8 cellular contexts compared by ENCODE assay signal in genomic region chr17:43367588-43368242, GRCh38. TPM values are rescaled to one million over a fixed set of nuclear protein-coding genes. Genes with fewer than 3 reads are reported as not detected.
DNase-seq lines count a peak whose midpoint lies in the region; ATAC-seq, FAIRE-seq and TF ChIP-seq lines count a peak whose summit lies in the region.

No MANE protein-coding gene starts in this region.

- TF ChIP-seq POLR2A in HepG2 (IDR thresholded peaks at IDR 0.05; ENCODE audit: insufficient read depth in 1 of 2, low read depth in 2 of 2, low read length in 2 of 2) (peak; percentile 98 to 100), stomach (IDR thresholded peaks at IDR 0.05) (no peak)

- CTCF ChIA-PET in activated CD4-positive, alpha-beta T cell treated with anti-CD3 and anti-CD28 coated beads for 36 hours (lab: Charles Lee), result interaction anchor here (1.2 to 3.3 kb wide), 6 partner anchors 9 to 116 kb away, joined by 4 to 26 read pairs (median 6); partner anchors contain the start of gene DHX8
- CTCF ChIA-PET in HepG2 (lab: Yijun Ruan, JAX; ENCODE audit: low intra/inter-chr PET ratio, low total read pairs), result interaction anchor here (1.9 to 2.9 kb wide), 2 partner anchors 22 to 116 kb away, joined by 11 to 14 read pairs; partner anchors contain the start of gene DHX8

- peaks cover 73% of the 10 kb centered on the region for H3K4me1 ChIP-seq in HepG2 (ENCODE audit: insufficient read depth, low read length)
- H3K4me1 ChIP-seq in stomach, result peaks cover 14 to 40% (median 29%) of the 10 kb centered on the region in 4 donors

- no peaks in the 10 kb centered on the region for H3K9me3 Mint-ChIP-seq in activated CD4-positive, alpha-beta T cell treated with anti-CD3 and anti-CD28 coated beads for 36 hours (ENCODE audit: low read depth)

- H3K4me2 ChIP-seq in HepG2 (ENCODE audit: low read depth, low read length), result peak overlapping the region; percentile 91

- H3K36me3 ChIP-seq in HepG2 (replicated peaks in 1 of 2; ENCODE audit: control insufficient read depth in 1 of 2, insufficient read depth in 2 of 2, low read length in 2 of 2) (no peaks in the 10 kb centered on the region), stomach (no peaks in the 10 kb centered on the region)

- peak overlapping the region; percentile 88 for H3K9ac ChIP-seq in HepG2 (ENCODE audit: insufficient read depth, low read depth, low read length)

- in situ Hi-C loops in HepG2 (cut with HindIII; ENCODE audit: extremely low pct_ligation_motif_present, low pct_unique_long_range_greater_than_20kb), result no loop called here

- TF ChIP-seq CTCF in HepG2 (CRISPR knock-in tag; IDR thresholded peaks at IDR 0.05), result no peak
- no peak for TF ChIP-seq CTCF in stomach (IDR thresholded peaks at IDR 0.05)

- no peak overlapping the region for H2AFZ ChIP-seq in HepG2 (ENCODE audit: low read length)

- peak; percentile 62 for DNase-seq in activated CD4-positive, alpha-beta T cell treated with anti-CD3 and anti-CD28 coated beads for 36 hours
- no peak for DNase-seq in activated CD4-positive, alpha-beta T cell treated with anti-CD3 and anti-CD28 coated beads, Interleukin-2, amount 50 U/mL, for 1 hour
- peak; percentile 95 for DNase-seq in NCI-H1417 treated with DMSO at 0.1 percent for 48 hours (lab: John Stamatoyannopoulos, UW)
- DNase-seq in SW 1271 (lab: John Stamatoyannopoulos, UW), result peak; percentile 45 to 92
- peak; percentile 91 for DNase-seq in HepG2 (ENCODE audit: low spot score)
- DNase-seq in stomach, result no peak

- no peaks in the 10 kb centered on the region for H4K20me1 ChIP-seq in HepG2 (ENCODE audit: insufficient read depth, low read length)

- 41% methylated on average over 18 of the region's 18 CpGs for WGBS in HepG2 (ENCODE audit: low lambda C conversion rate)
- WGBS in stomach, 5 donors, result 7 to 28% (median 15%) methylated on average over 18 of the region's 18 CpGs

- H3K27ac ChIP-seq in HepG2 (ENCODE audit: extremely low read length, insufficient read depth, low read length) (peak overlapping the region; percentile 95), stomach (peak overlapping the region; percentile 99)

- BruUV-seq in HepG2 (replicated peaks; lab: Mats Ljungman, UMichigan), result TSS peak; percentile 93

- H3K27me3 ChIP-seq in HepG2 (ENCODE audit: control insufficient read depth in 1 of 2, insufficient read depth in 2 of 2, low read length in 2 of 2) (no peaks in the 10 kb centered on the region; a peak in 1 of 5 replicates), stomach (no peaks in the 10 kb centered on the region)

- intact Hi-C loops in activated CD4-positive, alpha-beta T cell treated with anti-CD3 and anti-CD28 coated beads for 36 hours (cut with DNase I, micrococcal nuclease), result loop anchor here (1.0 kb wide), 5 partner anchors 21 to 241 kb away; partner anchors contain the start of gene DHX8 (in 1 of the 2)
- intact Hi-C loops in HepG2 (cut with micrococcal nuclease; ENCODE audit: unreplicated experiment) (loop anchor here (1.0 kb wide), 1 partner anchor 116 kb away; the partner anchor contains the start of gene DHX8), stomach (cut with DNase I; ENCODE audit: low total_unique reads) (no loop called here)

- H3K36me3 Mint-ChIP-seq in activated CD4-positive, alpha-beta T cell treated with anti-CD3 and anti-CD28 coated beads for 36 hours (ENCODE audit: low read depth), result no peaks in the 10 kb centered on the region

- H3K4me3 ChIP-seq in HepG2 (replicated peaks in 1 of 3; ENCODE audit: insufficient read depth in 1 of 3, low read depth in 2 of 3, low read length in 3 of 3), result peak overlapping the region; percentile 43 to 73 (median 58); a peak in 4 of 6 replicates
- peak overlapping the region; percentile 43 to 55 (median 48) for H3K4me3 ChIP-seq in stomach

- FAIRE-seq in colon (lab: Jason Lieb, UNC), result peak; percentile 75
- peak; percentile 18 for FAIRE-seq in HepG2 (lab: Jason Lieb, UNC)

- POLR2A ChIA-PET in activated CD4-positive, alpha-beta T cell treated with anti-CD3 and anti-CD28 coated beads for 36 hours (lab: Charles Lee), result interaction anchor here (0.6 to 3.6 kb wide), 49 partner anchors 7 to 1679 kb away, joined by 3 to 148 read pairs (median 5); partner anchors contain the start of genes ARL4D, DHX8, EIF1 and ETV4
- POLR2A ChIA-PET in HepG2 (lab: Yijun Ruan, JAX), result interaction anchor here (0.6 to 7.9 kb wide), 72 partner anchors 7 to 702 kb away, joined by 3 to 386 read pairs (median 5); partner anchors contain the start of genes ARL4D, DHX8, DUSP3 and ETV4

- TF ChIP-seq EP300 in HepG2 (IDR thresholded peaks at IDR 0.05; ENCODE audit: low read depth in 2 of 2, low read length in 2 of 2), result peak in 1 of 2 experiments; percentile 65; a peak in 2 of 4 replicates
- peak; percentile 66 for TF ChIP-seq EP300 in HepG2 (CRISPR knock-in tag; IDR thresholded peaks at IDR 0.05; ENCODE audit: borderline replicate concordance)
- TF ChIP-seq EP300 in stomach (IDR thresholded peaks at IDR 0.05), result no peak

- no peaks in the 10 kb centered on the region for H3K9me3 ChIP-seq in HepG2 (ENCODE audit: low read length)
- H3K9me3 ChIP-seq in stomach, result no peaks in the 10 kb centered on the region

- peak; percentile 53 for ATAC-seq in activated CD4-positive, alpha-beta T cell treated with anti-CD3 and anti-CD28 coated beads for 36 hours
- ATAC-seq in HG02610 (IDR thresholded peaks at IDR 0.05; ENCODE audit: unreplicated experiment) (peak; percentile 24), HepG2 (peak; percentile 37)

- H3K4me3 Mint-ChIP-seq in activated CD4-positive, alpha-beta T cell treated with anti-CD3 and anti-CD28 coated beads for 36 hours, result peak overlapping the region; percentile 85

- H3K4me1 Mint-ChIP-seq in activated CD4-positive, alpha-beta T cell treated with anti-CD3 and anti-CD28 coated beads for 36 hours, result peaks cover 57% of the 10 kb centered on the region

- peak overlapping the region; percentile 100 for H3K27ac Mint-ChIP-seq in activated CD4-positive, alpha-beta T cell treated with anti-CD3 and anti-CD28 coated beads for 36 hours

- no peaks in the 10 kb centered on the region for H3K27me3 Mint-ChIP-seq in activated CD4-positive, alpha-beta T cell treated with anti-CD3 and anti-CD28 coated beads for 36 hours

- TF ChIP-seq RAD21 in HepG2 (CRISPR knock-in tag; IDR thresholded peaks at IDR 0.05), result peak; percentile 59; the same call in 1 of the 2 replicates

- peaks cover 20% of the 10 kb centered on the region for H3K79me2 ChIP-seq in HepG2 (ENCODE audit: insufficient read depth, low read length)

TF ChIP-seq in HepG2, 621 proteins besides CTCF, POLR2A, EP300 and RAD21 (continues in another document):
- no peak for TF ChIP-seq PRPF4 (IDR thresholded peaks at IDR 0.05; ENCODE audit: low read depth, low read length, poor library complexity, severe bottlenecking)
- TF ChIP-seq MIXL1 (CRISPR knock-in tag; IDR thresholded peaks at IDR 0.05), result peak; percentile 66
- no peak for TF ChIP-seq E2F2 (CRISPR knock-in tag; IDR thresholded peaks at IDR 0.05; ENCODE audit: borderline replicate concordance)
- peak; percentile 91 for TF ChIP-seq SMYD3 (CRISPR knock-in tag; IDR thresholded peaks at IDR 0.05)

RNA-seq across cellular contexts. Expression of gene ARL4D, which starts 31.1 kb away (rescaled TPM):
- 1 to 10 TPM; 2.0 to 2.3 TPM for total RNA-seq in activated CD4-positive, alpha-beta T cell treated with anti-CD3 and anti-CD28 coated beads for 36 hours
- total RNA-seq in HepG2 (2016; rRNA removed; fragmentation: Illumina TruSeq; extraction: Trizol) (9.0 and 9.5 TPM in 2 replicates), stomach (10 to 100 TPM in 2 of 5 donors, 1 to 10 TPM in 2, not detected in 1; 2.3 to 12.1 (median 10.5) TPM)
- total RNA-seq in HepG2 (2016; cell fraction: cytosol; rRNA removed; fragmentation: Illumina TruSeq; extraction: Trizol; ENCODE audit: low read depth), result 4.8 and 5.0 TPM in 2 replicates
- total RNA-seq in HepG2 (2016; cell fraction: insoluble cytoplasmic fraction; rRNA removed; fragmentation: Illumina TruSeq; extraction: Trizol), result 8.2 and 10.0 TPM in 2 replicates
- total RNA-seq in HepG2 (2016; cell fraction: membrane; rRNA removed; fragmentation: Illumina TruSeq; extraction: Trizol), result 6.9 and 7.7 TPM in 2 replicates
- 5.3 and 7.3 TPM in 2 replicates for total RNA-seq in HepG2 (2016; cell fraction: nucleus; rRNA removed; fragmentation: Illumina TruSeq; extraction: Trizol)
- polyA plus RNA-seq in HepG2 (2011; rRNA removed) (25.9 and 40.6 TPM in 2 replicates), stomach (10 to 100 TPM in 1 of 3 donors, 1 to 10 TPM in 2; 4.9 to 60.7 (median 6.9) TPM)
- 42.8 and 43.2 TPM in 2 replicates for polyA plus RNA-seq in HepG2 (2011; cell fraction: cytosol; rRNA removed)
- 20.5 and 34.1 TPM in 2 replicates for polyA plus RNA-seq in HepG2 (2011; cell fraction: nucleus; rRNA removed)
- 31.5 and 47.6 TPM in 2 replicates for polyA plus RNA-seq in HepG2 (2012)
- 2.0 and 2.2 TPM in 2 replicates for polyA plus RNA-seq in HepG2 (2016; cell fraction: cytosol; fragmentation: Illumina TruSeq; extraction: Trizol; ENCODE audit: low read depth)
- polyA plus RNA-seq in HepG2 (2016; cell fraction: insoluble cytoplasmic fraction; fragmentation: Illumina TruSeq; extraction: Trizol; ENCODE audit: low read depth), result 11.6 and 13.8 TPM in 2 replicates
- 3.2 TPM in 2 replicates for polyA plus RNA-seq in HepG2 (2016; cell fraction: membrane; fragmentation: Illumina TruSeq; extraction: Trizol; ENCODE audit: low read depth)
- 12.2 and 15.4 TPM in 2 replicates for polyA plus RNA-seq in HepG2 (2016; cell fraction: nucleus; fragmentation: Illumina TruSeq; extraction: Trizol; ENCODE audit: insufficient read depth, low read depth)
- polyA minus RNA-seq in HepG2 (2011; rRNA and poly(A)+ RNA removed; ENCODE audit: low replicate concordance), result 18.8 and 37.1 TPM in 2 replicates
- 15.0 and 19.8 TPM in 2 replicates for polyA minus RNA-seq in HepG2 (2011; cell fraction: cytosol; rRNA and poly(A)+ RNA removed)
- polyA minus RNA-seq in HepG2 (2011; cell fraction: nucleus; rRNA and poly(A)+ RNA removed), result 8.9 and 13.3 TPM in 2 replicates

Comparison
In these comparisons a context has a peak if more than half of its experiments do, and no peak if none do; other contexts are left out.
1. DNase-seq: peak in activated CD4-positive, alpha-beta T cell treated with anti-CD3 and anti-CD28 coated beads for 36 hours (single experiment), NCI-H1417 treated with DMSO at 0.1 percent for 48 hours (single experiment), SW 1271 (2 of 2) and HepG2 (single experiment); none in activated CD4-positive, alpha-beta T cell treated with anti-CD3 and anti-CD28 coated beads, Interleukin-2, amount 50 U/mL, for 1 hour (single experiment) and stomach (single experiment).
2. POLR2A ChIP-seq: peak in HepG2 (2 of 2); none in stomach (0 of 4).
3. Peak in every context shown above with its lines, with median percentiles within 50 percentile points of each other: ATAC-seq.